In genomic region chr1:21324368-21325137, GRCh38 we compare ENCODE assay signal across 8 cellular contexts. TPM values are rescaled to one million over a fixed set of nuclear protein-coding genes. Genes with fewer than 3 reads are reported as not detected.
DNase-seq lines count a peak whose midpoint lies in the region; ATAC-seq lines count a peak whose summit lies in the region.

No MANE protein-coding gene starts in this region.

- peak overlapping the region; percentile 90 to 94 for H3K27ac Mint-ChIP-seq in activated naive CD4-positive, alpha-beta T cell treated with anti-CD3 and anti-CD28 coated beads, Interleukin-2, amount 50 U/mL, for 72 hours

- H3K4me1 ChIP-seq in SJSA1 (replicated peaks) (peaks cover 72% of the 10 kb centered on the region), skeletal muscle tissue (ENCODE audit: control insufficient read depth in 3 of 3, insufficient read depth in 3 of 3, low read length in 3 of 3) (peaks cover 57 to 64% (median 60%) of the 10 kb centered on the region in 3 donors)

- H3K9me3 ChIP-seq in SJSA1 (replicated peaks) (no peaks in the 10 kb centered on the region), skeletal muscle tissue (ENCODE audit: control insufficient read depth in 3 of 3, low read length in 3 of 3) (no peaks in the 10 kb centered on the region)

- H3K27ac ChIP-seq in SJSA1 (peak overlapping the region; percentile 69), skeletal muscle tissue (ENCODE audit: low read depth, low read length) (peak overlapping the region; percentile 66)

- no peaks in the 10 kb centered on the region for H3K9me3 Mint-ChIP-seq in activated naive CD4-positive, alpha-beta T cell treated with anti-CD3 and anti-CD28 coated beads, Interleukin-2, amount 50 U/mL, for 72 hours

- intact Hi-C loops in left ventricle myocardium superior (cut with micrococcal nuclease), result no loop called here

- H3K36me3 Mint-ChIP-seq in activated naive CD4-positive, alpha-beta T cell treated with anti-CD3 and anti-CD28 coated beads, Interleukin-2, amount 50 U/mL, for 72 hours, result peaks cover 0 to 16% of the 10 kb centered on the region in 2 donors

- H3K27me3 ChIP-seq in SJSA1 (replicated peaks) (no peaks in the 10 kb centered on the region), skeletal muscle tissue (ENCODE audit: control insufficient read depth in 3 of 3, insufficient read depth in 3 of 3, low read length in 3 of 3) (peaks cover 0 to 14% (median 1%) of the 10 kb centered on the region in 3 donors)

- peak; percentile 55 for DNase-seq in activated gamma-delta T cell treated with Interleukin-2 at 50 U/mL for 16 hours
- no peak for DNase-seq in activated gamma-delta T cell (lab: John Stamatoyannopoulos, UW)
- peak; percentile 95 to 96 for DNase-seq in SJSA1 (ENCODE audit: low read depth in 1 of 2, low spot score in 2 of 2)
- peak; percentile 73 to 89 for DNase-seq in activated naive CD4-positive, alpha-beta T cell treated with anti-CD3 and anti-CD28 coated beads, Interleukin-2, amount 50 U/mL, for 72 hours (ENCODE audit: low spot score in 2 of 2)
- DNase-seq in left ventricle myocardium superior, result peak; percentile 82
- DNase-seq in foreskin melanocyte, result no peak

- peak overlapping the region in 2 of 3 donors; percentile 3 to 50 for H3K9ac ChIP-seq in skeletal muscle tissue (ENCODE audit: low read depth in 1 of 3, low read length in 3 of 3)

- H3K36me3 ChIP-seq in SJSA1 (peaks cover 4% of the 10 kb centered on the region), skeletal muscle tissue (ENCODE audit: control insufficient read depth in 3 of 3, insufficient read depth in 3 of 3, low read length in 3 of 3) (no peaks in the 10 kb centered on the region)

- peak; percentile 87 to 91 for ATAC-seq in activated naive CD4-positive, alpha-beta T cell treated with anti-CD3 and anti-CD28 coated beads, Interleukin-2, amount 50 U/mL, for 72 hours
- ATAC-seq in left ventricle myocardium superior, result peak; percentile 79
- ATAC-seq in GM18517 (IDR thresholded peaks at IDR 0.05; ENCODE audit: unreplicated experiment), result no peak

- H3K4me3 ChIP-seq in SJSA1 (no peak overlapping the region), skeletal muscle tissue (ENCODE audit: low read length in 3 of 3) (peak overlapping the region in 1 of 3 donors; percentile 22)

RNA-seq across cellular contexts. Expression of gene ECE1, which starts 34.3 kb away (rescaled TPM):
- 67.2 and 82.6 TPM in 2 replicates for total RNA-seq in SJSA1 (2014; rRNA removed; shearing (Covaris generic))
- 100 to 1,000 TPM; 111 to 118 TPM for total RNA-seq in activated naive CD4-positive, alpha-beta T cell treated with anti-CD3 and anti-CD28 coated beads, Interleukin-2, amount 50 U/mL, for 72 hours
- total RNA-seq in left ventricle myocardium superior (43.3 TPM), skeletal muscle tissue (25.6 TPM)

Comparison
In these comparisons a context has a peak if more than half of its experiments do, and no peak if none do; other contexts are left out.
1. DNase-seq: peak in activated gamma-delta T cell treated with Interleukin-2 at 50 U/mL for 16 hours (single experiment), SJSA1 (2 of 2), activated naive CD4-positive, alpha-beta T cell treated with anti-CD3 and anti-CD28 coated beads, Interleukin-2, amount 50 U/mL, for 72 hours (2 of 2) and left ventricle myocardium superior (single experiment); none in activated gamma-delta T cell (single experiment) and foreskin melanocyte (single experiment).